8 cellular contexts compared by ENCODE assay signal in genomic region chr2:61993422-61994024, GRCh38.
DNase-seq lines count a peak whose midpoint lies in the region; ATAC-seq, FAIRE-seq and TF ChIP-seq lines count a peak whose summit lies in the region.

No MANE protein-coding gene starts in this region.

- no peaks in the 10 kb centered on the region for H3K9me3 ChIP-seq in left lung

- peak; percentile 43 for DNase-seq in EL
- DNase-seq in NOMO-1 treated with DMSO at 0.1 percent for 48 hours (lab: John Stamatoyannopoulos, UW; ENCODE audit: unreplicated experiment), result peak; percentile 82
- DNase-seq in bronchial epithelial cell (ENCODE audit: low read depth), result peak; percentile 54
- no peak for DNase-seq in left lung
- no peak for DNase-seq in NCI-H1048 (lab: John Stamatoyannopoulos, UW)

- no peaks in the 10 kb centered on the region for H3K36me3 ChIP-seq in bronchial epithelial cell (ENCODE audit: control insufficient read depth, insufficient read depth, low read length)
- no peaks in the 10 kb centered on the region for H3K36me3 ChIP-seq in left lung

- H3K27ac ChIP-seq in left lung, result no peak overlapping the region

- intact Hi-C loops in left lung (cut with DNase I), result loop anchor here in 1 of 2 donors (10.0 kb wide), 1 partner anchor 421 kb away; no protein-coding TSS in a partner anchor

- H3K4me3 ChIP-seq in bronchial epithelial cell (ENCODE audit: low read depth, low read length) (no peak overlapping the region), left lung (no peak overlapping the region)

- no peak for FAIRE-seq in bronchial epithelial cell (lab: Jason Lieb, UNC)

- peaks cover 0 to 12% of the 10 kb centered on the region in 2 donors for H3K4me1 ChIP-seq in left lung

- H3K27me3 ChIP-seq in bronchial epithelial cell (ENCODE audit: control insufficient read depth, insufficient read depth, low read length), result no peaks in the 10 kb centered on the region
- H3K27me3 ChIP-seq in left lung, result no peaks in the 10 kb centered on the region

- ATAC-seq in HG03135 (IDR thresholded peaks at IDR 0.05; ENCODE audit: unreplicated experiment), result peak; percentile 54
- ATAC-seq in left lung, result peak; percentile 79
- no peak for ATAC-seq in HG03520 (IDR thresholded peaks at IDR 0.05; ENCODE audit: unreplicated experiment)
- no peak for ATAC-seq in HG03097 (IDR thresholded peaks at IDR 0.05; ENCODE audit: low FRiP score, unreplicated experiment)

- TF ChIP-seq CTCF in bronchial epithelial cell (IDR thresholded peaks at IDR 0.05; ENCODE audit: insufficient read depth, low read length, severe bottlenecking) (peak; percentile 64), left lung (IDR thresholded peaks at IDR 0.05) (peak; percentile 29 to 44)

Comparison
In these comparisons a context has a peak if more than half of its experiments do, and no peak if none do; other contexts are left out.
1. DNase-seq: peak in EL (single experiment), NOMO-1 treated with DMSO at 0.1 percent for 48 hours (single experiment) and bronchial epithelial cell (single experiment); none in left lung (0 of 2) and NCI-H1048 (single experiment).
2. ATAC-seq: peak in HG03135 (single experiment) and left lung (single experiment); none in HG03520 (single experiment) and HG03097 (single experiment).